10 cellular contexts compared by ENCODE assay signal in genomic region chr2:176106636-176107539, GRCh38. TPM values are rescaled to one million over a fixed set of nuclear protein-coding genes. Genes with fewer than 3 reads are reported as not detected.
DNase-seq lines count a peak whose midpoint lies in the region; ATAC-seq and TF ChIP-seq lines count a peak whose summit lies in the region.
"Had no signal": no experiment of that assay in that cellular context is flagged by ENCODE, and none has a peak within 500 bp of the region (broad histone marks: within the 10 kb centered on the region; RNA-seq: fewer than 3 reads in every experiment).

Gene HOXD11, plus strand, starts transcription at chr2:176107280. Its CDS starts 76 bp downstream, at chr2:176107356.

- no peak for TF ChIP-seq CTCF in activated CD8-positive, alpha-beta T cell treated with anti-CD3 and anti-CD28 coated beads for 36 hours (IDR thresholded peaks at IDR 0.05)
- TF ChIP-seq CTCF in transverse colon (IDR thresholded peaks at IDR 0.05), result no peak

- CTCF ChIA-PET in activated CD8-positive, alpha-beta T cell treated with anti-CD3 and anti-CD28 coated beads for 36 hours (lab: Charles Lee), result interaction anchor here (1.2 kb wide), 1 partner anchor 9 kb away, joined by 4 read pairs; no protein-coding TSS in a partner anchor

- intact Hi-C loops in activated CD8-positive, alpha-beta T cell treated with anti-CD3 and anti-CD28 coated beads for 36 hours (cut with micrococcal nuclease), result no loop called here
- intact Hi-C loops in transverse colon (cut with DNase I; ENCODE audit: low total_unique reads), result no loop called here

- peaks cover 3% of the 10 kb centered on the region for H3K36me3 Mint-ChIP-seq in activated CD8-positive, alpha-beta T cell treated with anti-CD3 and anti-CD28 coated beads for 36 hours (ENCODE audit: low read depth)

- peak within 1 kb of the TSS; percentile 57 for H3K4me3 Mint-ChIP-seq in activated CD8-positive, alpha-beta T cell treated with anti-CD3 and anti-CD28 coated beads for 36 hours

- H3K27ac ChIP-seq in transverse colon, result peak within 1 kb of the TSS; percentile 51 to 79 (median 60)
- H3K27ac ChIP-seq: HL-60 had no signal

- H3K9me3 Mint-ChIP-seq in activated CD8-positive, alpha-beta T cell treated with anti-CD3 and anti-CD28 coated beads for 36 hours, result peaks cover 2% of the 10 kb centered on the region

- ATAC-seq in activated CD8-positive, alpha-beta T cell treated with anti-CD3 and anti-CD28 coated beads for 36 hours, result peak; percentile 78
- no peak for ATAC-seq in HG02759 (IDR thresholded peaks at IDR 0.05; ENCODE audit: unreplicated experiment)

- TF ChIP-seq EP300 in transverse colon (IDR thresholded peaks at IDR 0.05; ENCODE audit: low read depth), result no peak

- peak within 1 kb of the TSS; percentile 8 to 52 (median 28) for H3K4me3 ChIP-seq in transverse colon

- WGBS in transverse colon (ENCODE audit: low coverage in 1 of 2), 2 donors, result 10% methylated on average over 61 of the region's 82 CpGs; no CpG with 5 or more reads in 1 of the 2 donors

- peaks cover 8 to 51% (median 26%) of the 10 kb centered on the region in 4 donors for H3K4me1 ChIP-seq in transverse colon

- no peak within 1 kb of the TSS for H3K27ac Mint-ChIP-seq in activated CD8-positive, alpha-beta T cell treated with anti-CD3 and anti-CD28 coated beads for 36 hours

- peak; percentile 15 for TF ChIP-seq POLR2A in transverse colon (IDR thresholded peaks at IDR 0.05)

- H3K4me1 Mint-ChIP-seq in activated CD8-positive, alpha-beta T cell treated with anti-CD3 and anti-CD28 coated beads for 36 hours (ENCODE audit: low read depth), result peaks cover 26% of the 10 kb centered on the region

- no peaks in the 10 kb centered on the region for H3K36me3 ChIP-seq in transverse colon

- H3K27me3 Mint-ChIP-seq in activated CD8-positive, alpha-beta T cell treated with anti-CD3 and anti-CD28 coated beads for 36 hours, result peaks cover 83% of the 10 kb centered on the region

- DNase-seq in Caki2 (ENCODE audit: low read depth) (peak; percentile 77), NCI-H1048 (lab: John Stamatoyannopoulos, UW) (peak; percentile 59), left kidney (ENCODE audit: low read depth, low spot score) (peak; percentile 93), transverse colon (peak; percentile 66), islet precursor cell (no peak), Ammon's horn (ENCODE audit: low spot score) (no peak)
- DNase-seq in activated CD8-positive, alpha-beta T cell treated with anti-CD3 and anti-CD28 coated beads for 36 hours, result peak; percentile 51

- H3K27me3 ChIP-seq in transverse colon, result peaks cover 98% of the 10 kb centered on the region

- POLR2A ChIA-PET in activated CD8-positive, alpha-beta T cell treated with anti-CD3 and anti-CD28 coated beads for 36 hours (lab: Charles Lee), result no interaction called here

- H3K9me3 ChIP-seq in transverse colon, result no peaks in the 10 kb centered on the region

- in situ Hi-C loops in Caki2 (cut with HindIII; ENCODE audit: low pct_unique_long_range_greater_than_20kb, low sequenced_read_pairs), result no loop called here
- in situ Hi-C loops in transverse colon (cut with MboI; ENCODE audit: low pct_ligation_motif_present in 1 of 4, low pct_unique_long_range_greater_than_20kb in 1 of 4, low sequenced_read_pairs in 3 of 4), result loop anchor here in 3 of 4 donors (25.0 kb wide), 2 partner anchors 705 to 1030 kb away; no protein-coding TSS in a partner anchor

RNA-seq across cellular contexts. Expression of gene HOXD11, which starts in this region (rescaled TPM):
- 3.7 TPM in 1 of 2 replicates, not detected in the other for total RNA-seq in Caki2 (2014; rRNA removed; shearing (Covaris generic); ENCODE audit: low replicate concordance)
- total RNA-seq in activated CD8-positive, alpha-beta T cell treated with anti-CD3 and anti-CD28 coated beads for 36 hours, result not detected
- 10 to 100 TPM in 1 of 4 donors, 1 to 10 TPM in 2, under 1 TPM in 1; 0.41 to 13.5 (median 4.4) TPM for total RNA-seq in transverse colon
- total RNA-seq: fibroblast of lung had no signal

Comparison
In these comparisons a context has a peak if more than half of its experiments do, and no peak if none do; other contexts are left out.
1. Peak in DNase-seq and ATAC-seq in activated CD8-positive, alpha-beta T cell treated with anti-CD3 and anti-CD28 coated beads for 36 hours; RNA of the gene not detected or under 1 TPM.
2. DNase-seq: peak in Caki2 (single experiment), NCI-H1048 (single experiment), left kidney (single experiment) and transverse colon (single experiment); none in islet precursor cell (single experiment) and Ammon's horn (single experiment).